In genomic region chr1:116855220-116855619, GRCh38 we compare ENCODE assay signal across 2 cellular contexts.
TF ChIP-seq lines count a peak whose summit lies in the region.

No MANE protein-coding gene starts in this region.

TF ChIP-seq in H1, 55 proteins besides CTCF, POLR2A, EP300 and RAD21 (continued from another document):
- no peak for TF ChIP-seq MAFK (IDR thresholded peaks at IDR 0.05; ENCODE audit: low read depth, low read length)
TF ChIP-seq in H1: peak in this region for 0.

TF ChIP-seq in GM12891, 5 proteins besides CTCF, POLR2A, EP300 and RAD21 (continued from another document):
- no peak for TF ChIP-seq PAX5 (IDR thresholded peaks at IDR 0.05; ENCODE audit: insufficient read depth, low read length, severe bottlenecking)
